27 cellular contexts compared by ENCODE assay signal in the genomic region with DNA sequence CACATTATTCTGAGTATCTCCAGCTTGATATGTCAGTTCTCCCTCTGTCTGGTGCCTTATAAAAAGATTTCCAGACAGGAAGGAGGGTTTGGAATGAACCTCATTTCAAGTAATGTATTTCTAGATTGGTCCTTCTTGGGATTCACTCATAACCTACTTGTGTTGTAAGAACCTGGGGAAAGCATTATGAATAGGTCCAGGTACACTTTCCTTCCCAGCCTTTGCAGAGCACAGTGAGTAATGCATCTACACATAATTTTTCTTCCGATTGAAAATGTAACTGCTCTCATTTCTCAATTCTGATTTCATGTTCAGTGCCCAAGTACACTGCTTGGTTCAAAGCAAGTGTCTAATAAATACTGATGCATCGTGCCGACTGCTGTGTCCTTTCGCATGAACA.
"Had no signal": no experiment of that assay in that cellular context is flagged by ENCODE, and none has a peak within 500 bp of the region (broad histone marks: within the 10 kb centered on the region; RNA-seq: fewer than 3 reads in every experiment).

No MANE protein-coding gene starts in this region.

- H3K27me3 Mint-ChIP-seq: activated CD8-positive, alpha-beta memory T cell treated with anti-CD3 and anti-CD28 coated beads, Interleukin-2, amount 10 ng/mL, durations not matched to agents 7 days and 5 days; activated naive CD8-positive, alpha-beta T cell; activated T-cell treated with anti-CD3 and anti-CD28 coated beads, Interleukin-2, amount 50 U/mL, for 24 hours; IgD-negative memory B cell had no signal

- H3K9me3 ChIP-seq: Peyer's patch, SJSA1 had no signal

- H3K27me3 ChIP-seq: Peyer's patch, SJSA1 had no signal

- H3K36me3 Mint-ChIP-seq: activated CD8-positive, alpha-beta memory T cell treated with anti-CD3 and anti-CD28 coated beads, Interleukin-2, amount 10 ng/mL, durations not matched to agents 7 days and 5 days; activated naive CD8-positive, alpha-beta T cell; brain; WTC11 had no signal

- H3K9me3 Mint-ChIP-seq: activated naive CD4-positive, alpha-beta T cell treated with anti-CD3 and anti-CD28 coated beads for 36 hours; activated T-cell treated with anti-CD3 and anti-CD28 coated beads, Interleukin-2, amount 50 U/mL, for 24 hours; IgD-negative memory B cell; T-helper 1 cell treated with Interleukin-12 subunit alpha and Interleukin-12 subunit beta and Interleukin-4 antibody, amounts not matched to agents 30 μg/mL and 1 μg/mL, for 36 hours; WTC11 had no signal

- H3K4me1 Mint-ChIP-seq: activated CD8-positive, alpha-beta memory T cell treated with anti-CD3 and anti-CD28 coated beads, Interleukin-2, amount 10 ng/mL, durations not matched to agents 7 days and 5 days; IgD-negative memory B cell; WTC11 had no signal

- ATAC-seq: activated CD8-positive, alpha-beta memory T cell treated with anti-CD3 and anti-CD28 coated beads, Interleukin-2, amount 10 ng/mL, durations not matched to agents 7 days and 5 days; SK-N-SH treated with all-trans-retinoic acid at 6 μM for 48 hours; WTC11 had no signal

- DNase-seq: activated CD4-positive, alpha-beta T cell treated with anti-CD3 and anti-CD28 coated beads for 48 hours; activated CD4-positive, alpha-beta T cell treated with anti-CD3 and anti-CD28 coated beads, Interleukin-2, amount 50 U/mL, for 4 hours; activated CD4-positive, CD25-positive, alpha-beta regulatory T cell treated with anti-CD3 and anti-CD28 coated beads, Interleukin-2, amount 50 U/mL, for 72 hours; activated CD8-positive, alpha-beta memory T cell treated with anti-CD3 and anti-CD28 coated beads, Interleukin-2, amount 10 ng/mL, durations not matched to agents 7 days and 5 days; activated effector memory CD4-positive, alpha-beta T cell treated with anti-CD3 and anti-CD28 coated beads, Interleukin-2, amount 50 U/mL, for 16 hours; activated naive CD4-positive, alpha-beta T cell treated with anti-CD3 and anti-CD28 coated beads for 36 hours; activated T-cell treated with anti-CD3 and anti-CD28 coated beads, Interleukin-2, amount 50 U/mL, for 24 hours; amygdala; KG1; NCI-H1092; NCI-H1417; NCI-H1694 treated with DMSO at 0.1 percent for 48 hours; NCI-H2029 treated with DMSO at 0.1 percent for 48 hours; NCI-H345; NCI-H510A; NCI-H69; NK-92 treated with Interleukin-12 subunit alpha and Interleukin-12 subunit beta, amount 100 ng/mL, for 24 hours; Peyer's patch; SHP77; SW 1271 had no signal

- H3K27ac ChIP-seq: SJSA1 had no signal

- H3K4me3 ChIP-seq: Peyer's patch, SJSA1 had no signal

- H3K27ac Mint-ChIP-seq: activated CD8-positive, alpha-beta memory T cell treated with anti-CD3 and anti-CD28 coated beads, Interleukin-2, amount 10 ng/mL, durations not matched to agents 7 days and 5 days; activated naive CD4-positive, alpha-beta T cell treated with anti-CD3 and anti-CD28 coated beads for 36 hours; activated naive CD8-positive, alpha-beta T cell; activated T-cell treated with anti-CD3 and anti-CD28 coated beads, Interleukin-2, amount 50 U/mL, for 24 hours; brain; T-helper 1 cell treated with Interleukin-12 subunit alpha and Interleukin-12 subunit beta and Interleukin-4 antibody, amounts not matched to agents 30 μg/mL and 1 μg/mL, for 36 hours; WTC11 had no signal

- H3K4me3 Mint-ChIP-seq: activated CD8-positive, alpha-beta memory T cell treated with anti-CD3 and anti-CD28 coated beads, Interleukin-2, amount 10 ng/mL, durations not matched to agents 7 days and 5 days; activated naive CD4-positive, alpha-beta T cell treated with anti-CD3 and anti-CD28 coated beads for 36 hours; activated naive CD8-positive, alpha-beta T cell; activated T-cell treated with anti-CD3 and anti-CD28 coated beads, Interleukin-2, amount 50 U/mL, for 24 hours; brain; IgD-negative memory B cell; T-helper 1 cell treated with Interleukin-12 subunit alpha and Interleukin-12 subunit beta and Interleukin-4 antibody, amounts not matched to agents 30 μg/mL and 1 μg/mL, for 36 hours; WTC11 had no signal
